26 cellular contexts compared by ENCODE assay signal in the genomic region with DNA sequence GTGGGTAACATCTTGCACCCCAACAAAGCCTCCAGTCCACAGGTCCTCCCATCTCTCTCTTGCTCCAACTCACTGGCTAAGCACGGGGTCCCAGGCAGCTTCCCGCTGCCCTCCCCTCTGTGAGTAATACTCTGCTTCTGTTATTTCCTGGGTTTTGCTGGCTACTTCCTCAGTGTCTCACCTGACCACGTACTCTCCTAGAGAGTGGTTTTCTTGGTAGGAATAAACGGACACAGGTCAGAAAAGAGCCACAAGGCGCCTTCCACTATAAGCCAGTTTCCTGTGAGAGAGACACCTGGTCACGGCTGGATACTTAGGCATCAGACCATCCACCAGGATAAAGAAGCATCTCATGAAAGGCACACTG. TPM values are rescaled to one million over a fixed set of nuclear protein-coding genes. Genes with fewer than 3 reads are reported as not detected.
DNase-seq lines count a peak whose midpoint lies in the region; ATAC-seq lines count a peak whose summit lies in the region.
"Had no signal": no experiment of that assay in that cellular context is flagged by ENCODE, and none has a peak within 500 bp of the region (broad histone marks: within the 10 kb centered on the region; RNA-seq: fewer than 3 reads in every experiment).

No MANE protein-coding gene starts in this region.

- H3K4me1 Mint-ChIP-seq in activated T-helper 17 cell treated with anti-CD3 and anti-CD28 coated beads, Interleukin-2, amount 50 U/mL, for 72 hours = peaks cover 6% of the 10 kb centered on the region
- H3K4me1 Mint-ChIP-seq: stimulated activated naive B cell treated with anti-CD40 and anti-IgM and Interleukin-4, amounts not matched to agents 10 μg/mL and 1 μg/mL and 100 μg/mL, for 72 hours had no signal

- H4K91ac ChIP-seq in mesenchymal stem cell (ENCODE audit: low read length) = no peak overlapping the region

- H3K14ac ChIP-seq in mesenchymal stem cell (ENCODE audit: low read length in 2 of 2) = no peak overlapping the region

- no peak overlapping the region for H3K4me3 Mint-ChIP-seq in activated T-helper 17 cell treated with anti-CD3 and anti-CD28 coated beads, Interleukin-2, amount 50 U/mL, for 72 hours
- H3K4me3 Mint-ChIP-seq: activated CD4-positive, alpha-beta T cell treated with anti-CD3 and anti-CD28 coated beads, Interleukin-2, amount 10 ng/mL, durations not matched to agents 7 days and 5 days; activated naive CD4-positive, alpha-beta T cell treated with anti-CD3 and anti-CD28 coated beads, Interleukin-2, amount 10 ng/mL, durations not matched to agents 7 days and 5 days; activated T-cell treated with anti-CD3 and anti-CD28 coated beads, Interleukin-2, amount 50 U/mL, for 72 hours; CD8-positive, alpha-beta T cell; stimulated activated naive B cell treated with anti-CD40 and anti-IgM and Interleukin-4, amounts not matched to agents 10 μg/mL and 1 μg/mL and 100 μg/mL, for 72 hours; T-helper 2 cell treated with Interferon-gamma antibody and Interleukin-4, amounts not matched to agents 5 μg/mL and 100 μg/mL, for 36 hours had no signal

- H2BK12ac ChIP-seq in mesenchymal stem cell (ENCODE audit: low read length in 2 of 2) = no peak overlapping the region

- H3K79me1 ChIP-seq in mesenchymal stem cell (replicated peaks; ENCODE audit: low read length, poor library complexity, severe bottlenecking) = peaks cover 56% of the 10 kb centered on the region

- H3K23ac ChIP-seq in mesenchymal stem cell (ENCODE audit: low read length in 2 of 2) = no peak overlapping the region

- no peak overlapping the region for H2BK5ac ChIP-seq in mesenchymal stem cell (ENCODE audit: low read depth, low read length, poor library complexity, severe bottlenecking)

- no peaks in the 10 kb centered on the region for H3K9me3 Mint-ChIP-seq in activated T-helper 17 cell treated with anti-CD3 and anti-CD28 coated beads, Interleukin-2, amount 50 U/mL, for 72 hours
- H3K9me3 Mint-ChIP-seq: activated CD4-positive, alpha-beta T cell treated with anti-CD3 and anti-CD28 coated beads, Interleukin-2, amount 10 ng/mL, durations not matched to agents 7 days and 5 days; activated naive CD4-positive, alpha-beta T cell treated with anti-CD3 and anti-CD28 coated beads, Interleukin-2, amount 10 ng/mL, durations not matched to agents 7 days and 5 days; activated T-cell treated with anti-CD3 and anti-CD28 coated beads, Interleukin-2, amount 50 U/mL, for 72 hours; CD8-positive, alpha-beta T cell; T-helper 2 cell treated with Interferon-gamma antibody and Interleukin-4, amounts not matched to agents 5 μg/mL and 100 μg/mL, for 36 hours had no signal

- H3K27ac ChIP-seq in mesenchymal stem cell (ENCODE audit: low read length, poor library complexity, severe bottlenecking) (no peak overlapping the region), stomach smooth muscle (ENCODE audit: low read length) (peak overlapping the region; percentile 37)
- H3K27ac ChIP-seq: colonic mucosa, VCaP had no signal

- no peak overlapping the region for H4K8ac ChIP-seq in mesenchymal stem cell (ENCODE audit: low read length)

- H3K27ac Mint-ChIP-seq in activated T-helper 17 cell treated with anti-CD3 and anti-CD28 coated beads, Interleukin-2, amount 50 U/mL, for 72 hours = peak overlapping the region; percentile 5
- H3K27ac Mint-ChIP-seq: activated CD4-positive, alpha-beta T cell treated with anti-CD3 and anti-CD28 coated beads, Interleukin-2, amount 10 ng/mL, durations not matched to agents 7 days and 5 days; activated naive CD4-positive, alpha-beta T cell treated with anti-CD3 and anti-CD28 coated beads, Interleukin-2, amount 10 ng/mL, durations not matched to agents 7 days and 5 days; activated T-cell treated with anti-CD3 and anti-CD28 coated beads, Interleukin-2, amount 50 U/mL, for 72 hours; CD8-positive, alpha-beta T cell; stimulated activated naive B cell treated with anti-CD40 and anti-IgM and Interleukin-4, amounts not matched to agents 10 μg/mL and 1 μg/mL and 100 μg/mL, for 72 hours; T-helper 2 cell treated with Interferon-gamma antibody and Interleukin-4, amounts not matched to agents 5 μg/mL and 100 μg/mL, for 36 hours had no signal

- DNase-seq in HT1080 (ENCODE audit: low read depth) (peak; percentile 57), mesenchymal stem cell (no peak), NCI-H1694 treated with DMSO at 0.1 percent for 48 hours (lab: John Stamatoyannopoulos, UW) (no peak)
- DNase-seq in activated CD4-positive, alpha-beta T cell treated with anti-CD3 and anti-CD28 coated beads for 1 hour = no peak
- no peak for DNase-seq in stimulated activated CD4-positive, alpha-beta T cell treated with anti-CD3 and anti-CD28 coated beads, Interleukin-4, amount 100 ng/mL, for 4 hours
- DNase-seq: activated CD4-positive, alpha-beta T cell treated with anti-CD3 and anti-CD28 coated beads, Interleukin-2, amount 10 ng/mL, durations not matched to agents 7 days and 5 days; activated naive CD4-positive, alpha-beta T cell treated with anti-CD3 and anti-CD28 coated beads, Interleukin-2, amount 10 ng/mL, durations not matched to agents 7 days and 5 days; activated T-cell treated with anti-CD3 and anti-CD28 coated beads, Interleukin-2, amount 50 U/mL, for 72 hours; amygdala; CD8-positive, alpha-beta T cell; colonic mucosa; GOT3; islet precursor cell; MM.1S; NCI-H1694; NCI-H526 treated with DMSO at 0.1 percent for 48 hours; RPMI8226; SK-N-SH; stimulated activated naive B cell treated with anti-CD40 and anti-IgM and Interleukin-4, amounts not matched to agents 10 μg/mL and 1 μg/mL and 100 μg/mL, for 72 hours had no signal

- no peak overlapping the region for H3K4me2 ChIP-seq in mesenchymal stem cell (ENCODE audit: low read length, poor library complexity, severe bottlenecking)
- H3K4me2 ChIP-seq: SK-N-SH, smooth muscle cell had no signal

- H3K36me3 Mint-ChIP-seq in activated T-helper 17 cell treated with anti-CD3 and anti-CD28 coated beads, Interleukin-2, amount 50 U/mL, for 72 hours (ENCODE audit: low read depth) = no peaks in the 10 kb centered on the region
- H3K36me3 Mint-ChIP-seq: activated naive CD4-positive, alpha-beta T cell treated with anti-CD3 and anti-CD28 coated beads, Interleukin-2, amount 10 ng/mL, durations not matched to agents 7 days and 5 days had no signal

- peak overlapping the region; percentile 6 for H2AK5ac ChIP-seq in mesenchymal stem cell (ENCODE audit: low read length, severe bottlenecking)

- H3K4me3 ChIP-seq in mesenchymal stem cell (ENCODE audit: insufficient read depth in 1 of 2, low read depth in 1 of 2, low read length in 2 of 2) (no peak overlapping the region), stomach smooth muscle (ENCODE audit: low read length in 2 of 2) (no peak overlapping the region)
- H3K4me3 ChIP-seq: colonic mucosa, K562, smooth muscle cell had no signal

- no peak overlapping the region for H2BK120ac ChIP-seq in mesenchymal stem cell (ENCODE audit: low read depth, low read length)

- no peak overlapping the region for H3K18ac ChIP-seq in mesenchymal stem cell (ENCODE audit: low read depth in 1 of 2, low read length in 2 of 2)

- H2AFZ ChIP-seq in mesenchymal stem cell (ENCODE audit: low read depth, low read length) = no peak overlapping the region

- H3K4me1 ChIP-seq in mesenchymal stem cell (ENCODE audit: control insufficient read depth, insufficient read depth, low read depth, low read length) (peaks cover 45% of the 10 kb centered on the region), stomach smooth muscle (ENCODE audit: control insufficient read depth, insufficient read depth, low read length) (peaks cover 67% of the 10 kb centered on the region)

- H3K9ac ChIP-seq in mesenchymal stem cell (ENCODE audit: low read length) = no peak overlapping the region
- no peak overlapping the region for H3K9ac ChIP-seq in stomach smooth muscle (ENCODE audit: low read length in 2 of 2)
- H3K9ac ChIP-seq: SK-N-SH had no signal

- H2BK15ac ChIP-seq in mesenchymal stem cell (ENCODE audit: low read depth, poor library complexity, severe bottlenecking) = no peak overlapping the region

- H3K4ac ChIP-seq in mesenchymal stem cell (ENCODE audit: low read depth in 1 of 2, low read length in 2 of 2) = no peak overlapping the region

- no peaks in the 10 kb centered on the region for H3K27me3 ChIP-seq in mesenchymal stem cell (ENCODE audit: control insufficient read depth in 1 of 2, insufficient read depth in 1 of 2, low read length in 2 of 2)
- H3K27me3 ChIP-seq in stomach smooth muscle (ENCODE audit: control insufficient read depth in 1 of 2, insufficient read depth in 2 of 2, low read length in 2 of 2) = no peaks in the 10 kb centered on the region
- H3K27me3 ChIP-seq: colonic mucosa had no signal

- no peaks in the 10 kb centered on the region for H3K9me3 ChIP-seq in mesenchymal stem cell (ENCODE audit: control insufficient read depth, low read length)
- H3K9me3 ChIP-seq in stomach smooth muscle (ENCODE audit: control insufficient read depth in 2 of 2, low read length in 2 of 2) = no peaks in the 10 kb centered on the region
- H3K9me3 ChIP-seq: colonic mucosa, SK-N-SH had no signal

- H3K27me3 Mint-ChIP-seq in activated T-helper 17 cell treated with anti-CD3 and anti-CD28 coated beads, Interleukin-2, amount 50 U/mL, for 72 hours = no peaks in the 10 kb centered on the region
- H3K27me3 Mint-ChIP-seq: activated CD4-positive, alpha-beta T cell treated with anti-CD3 and anti-CD28 coated beads, Interleukin-2, amount 10 ng/mL, durations not matched to agents 7 days and 5 days; activated naive CD4-positive, alpha-beta T cell treated with anti-CD3 and anti-CD28 coated beads, Interleukin-2, amount 10 ng/mL, durations not matched to agents 7 days and 5 days had no signal

- H3K36me3 ChIP-seq in mesenchymal stem cell (ENCODE audit: control insufficient read depth in 1 of 2, insufficient read depth in 2 of 2, low read depth in 1 of 2, low read length in 2 of 2) (peaks cover 0 to 8% of the 10 kb centered on the region in 2 experiments), stomach smooth muscle (ENCODE audit: control insufficient read depth in 2 of 2, insufficient read depth in 2 of 2, low read length in 2 of 2) (peaks cover 0 to 3% of the 10 kb centered on the region in 2 donors)
- H3K36me3 ChIP-seq: colonic mucosa had no signal

- WGBS in mesenchymal stem cell = 85% methylated on average over 6 of the region's 6 CpGs

- no peak for ATAC-seq in activated T-helper 17 cell treated with anti-CD3 and anti-CD28 coated beads, Interleukin-2, amount 50 U/mL, for 72 hours (replicated peaks)
- ATAC-seq in GM18517 (IDR thresholded peaks at IDR 0.05; ENCODE audit: unreplicated experiment) = no peak
- ATAC-seq: activated T-cell treated with anti-CD3 and anti-CD28 coated beads, Interleukin-2, amount 50 U/mL, for 72 hours; CD8-positive, alpha-beta T cell; K562; stimulated activated naive B cell treated with anti-CD40 and anti-IgM and Interleukin-4, amounts not matched to agents 10 μg/mL and 1 μg/mL and 100 μg/mL, for 72 hours had no signal

RNA-seq across cellular contexts. Expression of gene ARRB1, which starts 36.0 kb away (rescaled TPM):
- total RNA-seq in HT1080 (2014; rRNA removed; shearing (Covaris generic)) = 7.3 and 10.6 TPM in 2 replicates
- 5.2 and 5.5 TPM in 2 replicates for polyA plus RNA-seq in HT1080 (2015; cell fraction: cytosol; rRNA removed)
- 4.0 and 4.8 TPM in 2 replicates for polyA plus RNA-seq in HT1080 (2015; cell fraction: nucleus; rRNA removed)
- total RNA-seq in activated T-helper 17 cell treated with anti-CD3 and anti-CD28 coated beads, Interleukin-2, amount 50 U/mL, for 72 hours = 10 to 100 TPM; 10.7 to 14.7 TPM
- 65.2 TPM for polyA plus RNA-seq in mesenchymal stem cell (2013, experiment 1 of 2)
- 64.4 TPM for polyA plus RNA-seq in mesenchymal stem cell (2013, experiment 2 of 2)
